ENCODE assay signal across 8 cellular contexts in the genomic region with DNA sequence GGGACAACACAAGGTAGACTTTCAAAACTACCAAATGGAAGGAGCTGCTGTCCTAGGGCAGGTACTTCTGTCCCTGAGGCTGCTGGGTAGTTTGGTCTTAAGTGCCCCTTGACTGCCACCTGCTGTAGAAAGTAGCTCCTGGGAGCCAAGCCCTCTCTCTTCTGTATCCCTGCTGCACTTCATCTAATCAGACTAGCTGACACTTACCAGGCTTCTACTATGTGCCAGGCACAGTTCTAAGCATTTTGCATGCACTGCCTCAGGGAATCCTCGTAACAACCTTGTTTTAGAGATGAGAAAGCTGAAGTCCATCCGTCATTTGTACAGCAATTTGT. TPM values are rescaled to one million over a fixed set of nuclear protein-coding genes. Genes with fewer than 3 reads are reported as not detected.
DNase-seq lines count a peak whose midpoint lies in the region; ATAC-seq and TF ChIP-seq lines count a peak whose summit lies in the region.

No MANE protein-coding gene starts in this region.

- no peak for TF ChIP-seq POLR2A in thyroid gland (IDR thresholded peaks at IDR 0.05)

- H3K4me3 ChIP-seq in heart right ventricle (no peak overlapping the region), thyroid gland (replicated peaks in 1 of 3) (no peak overlapping the region)

- DNase-seq in natural killer cell (no peak), NCI-H1694 treated with DMSO at 0.1 percent for 48 hours (lab: John Stamatoyannopoulos, UW) (peak; percentile 2), heart right ventricle (no peak), thyroid gland (peak; percentile 52 to 62), putamen (ENCODE audit: low spot score) (no peak)
- DNase-seq in natural killer cell treated with Interleukin-12 subunit alpha and Interleukin-12 subunit beta and Interleukin-15 and Interleukin-18, amount 100 ng/mL, for 72 hours (ENCODE audit: low spot score) = no peak
- DNase-seq in activated CD4-positive, alpha-beta memory T cell treated with anti-CD3 and anti-CD28 coated beads, Interleukin-2, amount 10 ng/mL, durations not matched to agents 7 days and 5 days = peak; percentile 60

- H3K4me1 ChIP-seq in heart right ventricle = peaks cover 3 to 11% (median 8%) of the 10 kb centered on the region in 9 donors
- H3K4me1 ChIP-seq in thyroid gland = peaks cover 9 to 22% of the 10 kb centered on the region in 2 donors

- 78 to 82% methylated on average over 2 of the region's 2 CpGs for WGBS in heart right ventricle, 2 donors
- WGBS in thyroid gland, 2 donors = 88 to 92% methylated on average over 2 of the region's 2 CpGs

- H3K9me3 ChIP-seq in heart right ventricle (no peaks in the 10 kb centered on the region), thyroid gland (no peaks in the 10 kb centered on the region)

- intact Hi-C loops in natural killer cell (cut with micrococcal nuclease) (no loop called here), heart right ventricle (cut with DNase I) (loop anchor here in 1 of 10 donors (10.0 kb wide), 1 partner anchor 403 kb away; no protein-coding TSS in a partner anchor), thyroid gland (cut with DNase I) (no loop called here)

- no peaks in the 10 kb centered on the region for H3K36me3 Mint-ChIP-seq in natural killer cell
- no peaks in the 10 kb centered on the region for H3K36me3 Mint-ChIP-seq in natural killer cell treated with Interleukin-12 subunit alpha and Interleukin-12 subunit beta and Interleukin-15 and Interleukin-18, amount 100 ng/mL, for 72 hours
- H3K36me3 Mint-ChIP-seq in activated CD4-positive, alpha-beta memory T cell treated with anti-CD3 and anti-CD28 coated beads, Interleukin-2, amount 10 ng/mL, durations not matched to agents 7 days and 5 days (ENCODE audit: low read depth) = peaks cover 11% of the 10 kb centered on the region

- TF ChIP-seq CTCF in natural killer cell (IDR thresholded peaks at IDR 0.05) (no peak), heart right ventricle (IDR thresholded peaks at IDR 0.05) (peak in 7 of 9 donors; percentile 20 to 52 (median 43)), thyroid gland (IDR thresholded peaks at IDR 0.05) (peak in 3 of 6 experiments; percentile 29 to 42 (median 41))

- peaks cover 0 to under 1% of the 10 kb centered on the region in 2 donors for H3K4me1 Mint-ChIP-seq in natural killer cell
- peaks cover 0 to 4% of the 10 kb centered on the region in 2 donors for H3K4me1 Mint-ChIP-seq in natural killer cell treated with Interleukin-12 subunit alpha and Interleukin-12 subunit beta and Interleukin-15 and Interleukin-18, amount 100 ng/mL, for 72 hours (ENCODE audit: low read depth in 2 of 2)
- peaks cover 3% of the 10 kb centered on the region for H3K4me1 Mint-ChIP-seq in activated CD4-positive, alpha-beta memory T cell treated with anti-CD3 and anti-CD28 coated beads, Interleukin-2, amount 10 ng/mL, durations not matched to agents 7 days and 5 days

- H3K27me3 ChIP-seq in heart right ventricle = no peaks in the 10 kb centered on the region
- H3K27me3 ChIP-seq in thyroid gland = no peaks in the 10 kb centered on the region

- ATAC-seq in natural killer cell (peak; percentile 61 to 69 (median 64)), heart right ventricle (peak in 5 of 8 donors; percentile 50 to 70 (median 52)), HG03520 (IDR thresholded peaks at IDR 0.05; ENCODE audit: unreplicated experiment) (no peak)
- ATAC-seq in natural killer cell treated with Interleukin-12 subunit alpha and Interleukin-12 subunit beta and Interleukin-15 and Interleukin-18, amount 100 ng/mL, for 72 hours = no peak

- no peaks in the 10 kb centered on the region for H3K9me3 Mint-ChIP-seq in natural killer cell
- H3K9me3 Mint-ChIP-seq in natural killer cell treated with Interleukin-12 subunit alpha and Interleukin-12 subunit beta and Interleukin-15 and Interleukin-18, amount 100 ng/mL, for 72 hours = no peaks in the 10 kb centered on the region
- no peaks in the 10 kb centered on the region for H3K9me3 Mint-ChIP-seq in activated CD4-positive, alpha-beta memory T cell treated with anti-CD3 and anti-CD28 coated beads, Interleukin-2, amount 10 ng/mL, durations not matched to agents 7 days and 5 days

- POLR2A ChIA-PET in activated CD4-positive, alpha-beta memory T cell treated with anti-CD3 and anti-CD28 coated beads, Interleukin-2, amount 10 ng/mL, durations not matched to agents 7 days and 5 days (lab: Charles Lee) = interaction anchor here (0.9 to 4.7 kb wide), 8 partner anchors 10 to 549 kb away, joined by 3 to 44 read pairs (median 4); a partner anchor contains a TSS

- H3K27ac ChIP-seq in heart right ventricle = no peak overlapping the region
- H3K27ac ChIP-seq in thyroid gland = no peak overlapping the region

- H3K27me3 Mint-ChIP-seq in natural killer cell (ENCODE audit: low read depth in 2 of 2) = no peaks in the 10 kb centered on the region
- H3K27me3 Mint-ChIP-seq in natural killer cell treated with Interleukin-12 subunit alpha and Interleukin-12 subunit beta and Interleukin-15 and Interleukin-18, amount 100 ng/mL, for 72 hours = no peaks in the 10 kb centered on the region
- H3K27me3 Mint-ChIP-seq in activated CD4-positive, alpha-beta memory T cell treated with anti-CD3 and anti-CD28 coated beads, Interleukin-2, amount 10 ng/mL, durations not matched to agents 7 days and 5 days = no peaks in the 10 kb centered on the region

- no peak overlapping the region for H3K27ac Mint-ChIP-seq in natural killer cell
- no peak overlapping the region for H3K27ac Mint-ChIP-seq in natural killer cell treated with Interleukin-12 subunit alpha and Interleukin-12 subunit beta and Interleukin-15 and Interleukin-18, amount 100 ng/mL, for 72 hours
- no peak overlapping the region for H3K27ac Mint-ChIP-seq in activated CD4-positive, alpha-beta memory T cell treated with anti-CD3 and anti-CD28 coated beads, Interleukin-2, amount 10 ng/mL, durations not matched to agents 7 days and 5 days

- no peak overlapping the region for H3K4me3 Mint-ChIP-seq in natural killer cell
- no peak overlapping the region for H3K4me3 Mint-ChIP-seq in natural killer cell treated with Interleukin-12 subunit alpha and Interleukin-12 subunit beta and Interleukin-15 and Interleukin-18, amount 100 ng/mL, for 72 hours
- no peak overlapping the region for H3K4me3 Mint-ChIP-seq in activated CD4-positive, alpha-beta memory T cell treated with anti-CD3 and anti-CD28 coated beads, Interleukin-2, amount 10 ng/mL, durations not matched to agents 7 days and 5 days

- CTCF ChIA-PET in activated CD4-positive, alpha-beta memory T cell treated with anti-CD3 and anti-CD28 coated beads, Interleukin-2, amount 10 ng/mL, durations not matched to agents 7 days and 5 days (lab: Charles Lee) = interaction anchor here (0.7 to 8.5 kb wide), 15 partner anchors 9 to 317 kb away, joined by 3 to 171 read pairs (median 3); a partner anchor contains a TSS

- H3K36me3 ChIP-seq in heart right ventricle = peaks cover 0 to 97% (median 11%) of the 10 kb centered on the region in 9 donors
- peaks cover 0 to 6% of the 10 kb centered on the region in 2 donors for H3K36me3 ChIP-seq in thyroid gland

RNA-seq across cellular contexts. Expression of a gene that starts 15.9 kb away (rescaled TPM):
- total RNA-seq in natural killer cell (100 to 1,000 TPM in 2 of 3 donors, 10 to 100 TPM in 1; 90.2 to 114 (median 101) TPM), heart right ventricle (10 to 100 TPM; 40.8 to 67.8 (median 49.0) TPM), thyroid gland (10 to 100 TPM; 67.1 to 94.7 (median 85.2) TPM)
- total RNA-seq in natural killer cell treated with Interleukin-12 subunit alpha and Interleukin-12 subunit beta and Interleukin-15 and Interleukin-18, amount 100 ng/mL, for 72 hours = 100 to 1,000 TPM; 127 to 145 TPM
- 100 to 1,000 TPM; 121 to 123 TPM for total RNA-seq in activated CD4-positive, alpha-beta memory T cell treated with anti-CD3 and anti-CD28 coated beads, Interleukin-2, amount 10 ng/mL, durations not matched to agents 7 days and 5 days
- 10 to 100 TPM; 42.4 to 64.6 TPM for polyA plus RNA-seq in heart right ventricle

RNA-seq across cellular contexts. Expression of a gene that starts 33.2 kb away (rescaled TPM):
- total RNA-seq in natural killer cell = 10 to 100 TPM in 1 of 3 donors, 1 to 10 TPM in 2; 8.0 to 11.2 (median 8.8) TPM
- 10 to 100 TPM; 21.2 to 36.2 TPM for total RNA-seq in natural killer cell treated with Interleukin-12 subunit alpha and Interleukin-12 subunit beta and Interleukin-15 and Interleukin-18, amount 100 ng/mL, for 72 hours
- total RNA-seq in activated CD4-positive, alpha-beta memory T cell treated with anti-CD3 and anti-CD28 coated beads, Interleukin-2, amount 10 ng/mL, durations not matched to agents 7 days and 5 days = 10 to 100 TPM; 13.9 to 17.6 TPM
- 10 to 100 TPM; 27.8 to 45.6 (median 38.7) TPM for total RNA-seq in heart right ventricle
- 10 to 100 TPM; 31.1 to 39.9 TPM for polyA plus RNA-seq in heart right ventricle
- 10 to 100 TPM; 10.2 to 30.9 (median 18.0) TPM for total RNA-seq in thyroid gland

RNA-seq across cellular contexts. Expression of a gene that starts 38.8 kb away (rescaled TPM):
- total RNA-seq in natural killer cell (1 to 10 TPM in 1 of 3 donors, under 1 TPM in 2; 0.54 to 1.6 (median 0.79) TPM), heart right ventricle (10 to 100 TPM in 8 of 10 donors, 1 to 10 TPM in 2; 8.6 to 29.8 (median 14.5) TPM), thyroid gland (10 to 100 TPM; 12.4 to 30.0 (median 17.9) TPM)
- 1 to 10 TPM; 1.3 to 1.4 TPM for total RNA-seq in natural killer cell treated with Interleukin-12 subunit alpha and Interleukin-12 subunit beta and Interleukin-15 and Interleukin-18, amount 100 ng/mL, for 72 hours
- under 1 TPM; 0.13 to 0.68 TPM for total RNA-seq in activated CD4-positive, alpha-beta memory T cell treated with anti-CD3 and anti-CD28 coated beads, Interleukin-2, amount 10 ng/mL, durations not matched to agents 7 days and 5 days
- polyA plus RNA-seq in heart right ventricle = 10 to 100 TPM; 13.5 to 15.7 TPM

Comparison
In these comparisons a context has a peak if more than half of its experiments do, and no peak if none do; other contexts are left out.
1. ATAC-seq: peak in natural killer cell (3 of 3) and heart right ventricle (5 of 8); none in natural killer cell treated with Interleukin-12 subunit alpha and Interleukin-12 subunit beta and Interleukin-15 and Interleukin-18, amount 100 ng/mL, for 72 hours (0 of 2) and HG03520 (single experiment).
2. DNase-seq: peak in NCI-H1694 treated with DMSO at 0.1 percent for 48 hours (single experiment), activated CD4-positive, alpha-beta memory T cell treated with anti-CD3 and anti-CD28 coated beads, Interleukin-2, amount 10 ng/mL, durations not matched to agents 7 days and 5 days (single experiment) and thyroid gland (2 of 2); none in natural killer cell (single experiment), natural killer cell treated with Interleukin-12 subunit alpha and Interleukin-12 subunit beta and Interleukin-15 and Interleukin-18, amount 100 ng/mL, for 72 hours (single experiment), heart right ventricle (0 of 2) and putamen (single experiment).